ENCODE assay signal across 32 cellular contexts in the genomic region with DNA sequence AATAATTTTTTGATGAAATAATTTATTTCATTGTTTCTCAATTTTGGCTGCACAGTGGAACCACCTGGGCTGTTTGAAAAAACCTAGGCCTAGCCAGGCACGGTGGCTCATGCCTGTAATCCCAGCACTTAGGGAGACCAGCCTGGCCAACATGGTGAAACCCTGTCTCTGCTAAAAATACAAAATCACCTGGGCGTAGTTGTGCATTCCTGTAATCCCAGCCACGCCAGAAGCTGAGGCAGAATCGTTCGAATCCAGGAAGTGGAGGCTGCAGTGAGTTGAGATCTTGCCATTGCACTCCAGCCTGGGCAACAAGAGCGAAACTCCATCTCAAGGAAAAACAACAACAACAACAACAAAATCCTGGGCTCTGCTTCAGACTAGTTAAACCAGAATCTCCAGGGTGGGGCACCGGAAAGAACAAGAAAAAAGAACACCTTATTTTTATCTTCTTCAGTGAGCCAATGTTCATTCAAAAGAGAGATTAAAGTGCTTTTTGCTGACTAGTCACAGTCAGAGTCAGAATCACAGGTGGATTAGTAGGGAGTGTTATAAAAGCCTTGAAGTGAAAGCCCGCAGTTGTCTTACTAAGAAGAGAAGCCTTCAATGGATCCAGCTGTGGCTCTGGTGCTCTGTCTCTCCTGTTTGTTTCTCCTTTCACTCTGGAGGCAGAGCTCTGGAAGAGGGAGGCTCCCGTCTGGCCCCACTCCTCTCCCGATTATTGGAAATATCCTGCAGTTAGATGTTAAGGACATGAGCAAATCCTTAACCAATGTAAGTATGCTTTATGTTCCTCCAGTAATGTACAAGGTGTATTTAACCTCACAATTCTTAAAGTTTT. TPM values are rescaled to one million over a fixed set of nuclear protein-coding genes. Genes with fewer than 3 reads are reported as not detected.
DNase-seq lines count a peak whose midpoint lies in the region; ATAC-seq, FAIRE-seq and TF ChIP-seq lines count a peak whose summit lies in the region.
"Had no signal": no experiment of that assay in that cellular context is flagged by ENCODE, and none has a peak within 500 bp of the region (broad histone marks: within the 10 kb centered on the region; RNA-seq: fewer than 3 reads in every experiment).

A gene (plus strand): TSS at position 516 of the 841 bp plus-strand sequence. CDS start 91 bp downstream, at position 607.

- H3K27me3 ChIP-seq in K562 (ENCODE audit: control insufficient read depth in 2 of 2, insufficient read depth in 2 of 2, low read length in 2 of 2) (no peaks in the 10 kb centered on the region), vagina (no peaks in the 10 kb centered on the region)
- H3K27me3 ChIP-seq: BLaER1 treated with 17β-estradiol and CSF1 and Interleukin-3, amounts not matched to agents 10 nM and 100 nM; SJSA1; thyroid gland had no signal

- FAIRE-seq in K562 (lab: Jason Lieb, UNC) = no peak

- intact Hi-C loops in K562 (cut with micrococcal nuclease) (no loop called here), left colon (cut with DNase I, micrococcal nuclease) (no loop called here), vagina (cut with DNase I) (no loop called here)

- TF ChIP-seq POLR2A in K562 (conservative IDR thresholded peaks at IDR 0.05) (no peak), vagina (IDR thresholded peaks at IDR 0.05) (no peak)

- no peak within 1 kb of the TSS for H3K4me2 ChIP-seq in K562 (ENCODE audit: insufficient read depth, low read length)
- H3K4me2 ChIP-seq: BLaER1 treated with 17β-estradiol and CSF1 and Interleukin-3, amounts not matched to agents 10 nM and 100 nM had no signal

- H2AFZ ChIP-seq in K562 (ENCODE audit: low read depth, low read length) = no peak within 1 kb of the TSS

- TF ChIP-seq CTCF in K562 (IDR thresholded peaks at IDR 0.05 in 2 of 3, conservative IDR thresholded peaks at IDR 0.05 in 1 of 3; ENCODE audit: insufficient read depth in 2 of 3, low read depth in 1 of 3, low read length in 3 of 3) (no peak), nephron (IDR thresholded peaks at IDR 0.05; ENCODE audit: unreplicated experiment in 3 of 3) (no peak), vagina (IDR thresholded peaks at IDR 0.05) (no peak)

- no TSS peak for BruUV-seq in K562 (replicated peaks; lab: Mats Ljungman, UMichigan)

- ATAC-seq in K562 (no peak), left colon (peak; percentile 19), GM21786 (IDR thresholded peaks at IDR 0.05; ENCODE audit: unreplicated experiment) (no peak)
- ATAC-seq: activated CD8-positive, alpha-beta memory T cell treated with anti-CD3 and anti-CD28 coated beads, Interleukin-2, amount 10 ng/mL, durations not matched to agents 7 days and 5 days; heart left ventricle; psoas muscle had no signal

- no peaks in the 10 kb centered on the region for H3K79me2 ChIP-seq in K562 (ENCODE audit: control insufficient read depth, insufficient read depth, low read length)

- no peaks in the 10 kb centered on the region for H4K20me1 ChIP-seq in K562 (replicated peaks; ENCODE audit: control insufficient read depth, insufficient read depth, low read length)
- H4K20me1 ChIP-seq: BLaER1 treated with 17β-estradiol and CSF1 and Interleukin-3, amounts not matched to agents 10 nM and 100 nM had no signal

- no peak for TF ChIP-seq RAD21 in K562 (CRISPR knock-in tag; conservative IDR thresholded peaks at IDR 0.05 in 1 of 2, IDR thresholded peaks at IDR 0.05 in 1 of 2)

- peaks cover 3% of the 10 kb centered on the region for H3K9me3 Mint-ChIP-seq in nephron
- H3K9me3 Mint-ChIP-seq: stimulated activated naive CD8-positive, alpha-beta T cell treated with anti-CD3 and anti-CD28 coated beads, Interleukin-15, Interleukin-2, amounts not matched to agents 100 ng/mL and 50 ng/mL, for 24 hours had no signal

- H3K9me3 ChIP-seq in K562 (replicated peaks; ENCODE audit: control insufficient read depth, insufficient read depth, low read depth, low read length) (no peaks in the 10 kb centered on the region), vagina (no peaks in the 10 kb centered on the region)
- H3K9me3 ChIP-seq: SJSA1, thyroid gland had no signal

- no peaks in the 10 kb centered on the region for H3K9me1 ChIP-seq in K562 (ENCODE audit: control insufficient read depth, insufficient read depth, low read length)

- no peak for TF ChIP-seq EP300 in K562 (IDR thresholded peaks at IDR 0.05; ENCODE audit: low read length)

- H3K4me3 ChIP-seq in K562 (no peak within 1 kb of the TSS), vagina (peak within 1 kb of the TSS in 1 of 2 donors; percentile 4)
- H3K4me3 ChIP-seq: BLaER1 treated with 17β-estradiol and CSF1 and Interleukin-3, amounts not matched to agents 10 nM and 100 nM; heart left ventricle; psoas muscle; SJSA1; thyroid gland had no signal

- POLR2A ChIA-PET in K562 (lab: Yijun Ruan, JAX) = no interaction called here

- no peak within 1 kb of the TSS for H3K9ac ChIP-seq in K562 (ENCODE audit: insufficient read depth in 1 of 2, low read depth in 2 of 2, low read length in 2 of 2)
- H3K9ac ChIP-seq: BLaER1 treated with 17β-estradiol and CSF1 and Interleukin-3, amounts not matched to agents 10 nM and 100 nM had no signal

- H3K27ac Mint-ChIP-seq in nephron = peak within 1 kb of the TSS; percentile 60 to 83 (median 77)
- H3K27ac Mint-ChIP-seq: activated B cell treated with CpG ODN at 0.5 μM for 24 hours; activated CD8-positive, alpha-beta memory T cell treated with anti-CD3 and anti-CD28 coated beads, Interleukin-2, amount 10 ng/mL, durations not matched to agents 7 days and 5 days; brain; memory B cell; stimulated activated naive CD8-positive, alpha-beta T cell treated with anti-CD3 and anti-CD28 coated beads, Interleukin-15, Interleukin-2, amounts not matched to agents 100 ng/mL and 50 ng/mL, for 24 hours had no signal

- WGBS in K562 (ENCODE audit: insufficient coverage, low coverage, missing lambda C conversion rate) = 1% methylated on average over 8 of the region's 10 CpGs

- no peak for DNase-seq in K562 (ENCODE audit: extremely low read depth in 1 of 4, low spot score in 3 of 4)
- peak in 1 of 2 donors; percentile 17 for DNase-seq in left colon
- DNase-seq in vagina (ENCODE audit: extremely low spot score in 2 of 2) = no peak
- no peak for DNase-seq in NCI-H2171 (lab: John Stamatoyannopoulos, UW)
- no peak for DNase-seq in NCI-H524 treated with DMSO at 0.1 percent for 48 hours (lab: John Stamatoyannopoulos, UW)
- DNase-seq: activated B cell treated with CpG ODN at 0.5 μM for 24 hours; activated CD4-positive, alpha-beta T cell treated with anti-CD3 and anti-CD28 coated beads, Interleukin-2, amount 50 U/mL, for 1 hour; activated CD8-positive, alpha-beta memory T cell treated with anti-CD3 and anti-CD28 coated beads, Interleukin-2, amount 10 ng/mL, durations not matched to agents 7 days and 5 days; activated naive CD4-positive, alpha-beta T cell; activated T-cell treated with anti-CD3 and anti-CD28 coated beads, Interleukin-2, amount 50 U/mL, for 48 hours; COR-L47; DMS79; effector CD8-positive, alpha-beta T cell; foreskin fibroblast; GDM1; heart left ventricle; IMR-90; kidney glomerular epithelial cell; NCI-H1048; nucleus accumbens; psoas muscle; thyroid gland had no signal

- H3K27ac ChIP-seq in K562 (ENCODE audit: extremely low read depth, low read depth, low read length) (no peak within 1 kb of the TSS), vagina (no peak within 1 kb of the TSS)
- H3K27ac ChIP-seq: BLaER1 treated with 17β-estradiol and CSF1 and Interleukin-3, amounts not matched to agents 10 nM and 100 nM; heart left ventricle; HL-60; psoas muscle; SJSA1; thyroid gland had no signal

- H3K27me3 Mint-ChIP-seq in nephron (ENCODE audit: low read depth) = no peaks in the 10 kb centered on the region
- H3K27me3 Mint-ChIP-seq: activated CD8-positive, alpha-beta memory T cell treated with anti-CD3 and anti-CD28 coated beads, Interleukin-2, amount 10 ng/mL, durations not matched to agents 7 days and 5 days; brain had no signal

- H3K36me3 ChIP-seq in K562 (ENCODE audit: control insufficient read depth, insufficient read depth, low read length) (no peaks in the 10 kb centered on the region), vagina (no peaks in the 10 kb centered on the region)
- H3K36me3 ChIP-seq: BLaER1 treated with 17β-estradiol and CSF1 and Interleukin-3, amounts not matched to agents 10 nM and 100 nM; heart left ventricle; SJSA1; thyroid gland had no signal

- H3K36me3 Mint-ChIP-seq in nephron (ENCODE audit: low read depth) = no peaks in the 10 kb centered on the region
- H3K36me3 Mint-ChIP-seq: activated CD8-positive, alpha-beta memory T cell treated with anti-CD3 and anti-CD28 coated beads, Interleukin-2, amount 10 ng/mL, durations not matched to agents 7 days and 5 days; brain; memory B cell had no signal

- CTCF ChIA-PET in K562 (lab: Yijun Ruan, JAX; ENCODE audit: low intra/inter-chr PET ratio) = no interaction called here

- H3K4me1 ChIP-seq in K562 (replicated peaks in 1 of 2; ENCODE audit: control insufficient read depth in 2 of 2, insufficient read depth in 2 of 2, low read length in 2 of 2) (no peaks in the 10 kb centered on the region), vagina (no peaks in the 10 kb centered on the region)
- H3K4me1 ChIP-seq: BLaER1 treated with 17β-estradiol and CSF1 and Interleukin-3, amounts not matched to agents 10 nM and 100 nM; heart left ventricle; psoas muscle; SJSA1; thyroid gland had no signal

- in situ Hi-C loops in K562 (cut with MboI) = no loop called here

- no peaks in the 10 kb centered on the region for H3K4me1 Mint-ChIP-seq in nephron
- H3K4me1 Mint-ChIP-seq: activated B cell treated with CpG ODN at 0.5 μM for 24 hours; activated CD8-positive, alpha-beta memory T cell treated with anti-CD3 and anti-CD28 coated beads, Interleukin-2, amount 10 ng/mL, durations not matched to agents 7 days and 5 days; brain; memory B cell had no signal

- H3K4me3 Mint-ChIP-seq in nephron = no peak within 1 kb of the TSS
- H3K4me3 Mint-ChIP-seq: activated B cell treated with CpG ODN at 0.5 μM for 24 hours; activated CD8-positive, alpha-beta memory T cell treated with anti-CD3 and anti-CD28 coated beads, Interleukin-2, amount 10 ng/mL, durations not matched to agents 7 days and 5 days; brain; memory B cell; stimulated activated naive CD8-positive, alpha-beta T cell treated with anti-CD3 and anti-CD28 coated beads, Interleukin-15, Interleukin-2, amounts not matched to agents 100 ng/mL and 50 ng/mL, for 24 hours had no signal

RNA-seq across cellular contexts. Expression of the gene that starts here (rescaled TPM):
- not detected in 2 replicates for total RNA-seq in K562 (2011; cell fraction: chromatin; rRNA removed; ENCODE audit: low replicate concordance)
- total RNA-seq in K562 (2011; cell fraction: nucleolus; rRNA removed) = not detected in 2 replicates
- total RNA-seq in K562 (2011; cell fraction: nucleoplasm; rRNA removed) = not detected in 2 replicates
- total RNA-seq in K562 (2014; rRNA removed) (not detected in 2 replicates), K562 (2014; rRNA removed; fragmentation: Illumina TruSeq; extraction: Trizol) (not detected in 2 replicates), K562 (2015; rRNA removed; fragmentation: Illumina TruSeq; extraction: Trizol) (not detected in 2 replicates), K562 (2021) (not detected in 2 replicates), left colon (10 to 100 TPM in 1 of 2 donors, 1 to 10 TPM in 1; 4.9 to 24.3 TPM), vagina (11.5 TPM)
- polyA plus RNA-seq in K562 (2011; rRNA removed) (not detected in 2 replicates), K562 (2014; fragmentation: Illumina TruSeq; extraction: Trizol) (not detected in 2 replicates), K562 (2014; fragmentation: Nextera tagmentation; extraction: Ambion mirVana) (not detected), K562 (2014; rRNA removed) (not detected in 2 replicates)
- polyA plus RNA-seq in K562 (2011; cell fraction: cytosol; rRNA removed) = not detected in 2 replicates
- polyA plus RNA-seq in K562 (2011; cell fraction: nucleus; rRNA removed) = not detected in 2 replicates
- not detected in 2 replicates for polyA plus RNA-seq in K562 (2012)
- not detected in 2 replicates for polyA minus RNA-seq in K562 (2011; rRNA and poly(A)+ RNA removed)
- polyA minus RNA-seq in K562 (2011; cell fraction: cytosol; rRNA and poly(A)+ RNA removed) = not detected in 2 replicates
- not detected in 2 replicates for polyA minus RNA-seq in K562 (2011; cell fraction: nucleus; rRNA and poly(A)+ RNA removed)
- total RNA-seq: activated B cell treated with CpG ODN at 0.5 μM for 24 hours; activated CD8-positive, alpha-beta memory T cell treated with anti-CD3 and anti-CD28 coated beads, Interleukin-2, amount 10 ng/mL, durations not matched to agents 7 days and 5 days; epithelial cell of proximal tubule; heart left ventricle; IMR-90; psoas muscle; RPMI7951; SJSA1; thyroid gland had no signal
- polyA plus RNA-seq: IMR-90 had no signal

Comparison
In these comparisons a context has a peak if more than half of its experiments do, and no peak if none do; other contexts are left out.
1. RNA of the gene that starts here (total RNA-seq): 4.9 to 24.3 TPM in left colon and 11.5 TPM in vagina (single experiment); not detected in K562; every median in the first group is over 4 times any median in the second.